In genomic region chr22:31757265-31757664, GRCh38 we compare ENCODE assay signal across 24 cellular contexts.
"Had no signal": no experiment of that assay in that cellular context is flagged by ENCODE, and none has a peak within 500 bp of the region (broad histone marks: within the 10 kb centered on the region; RNA-seq: fewer than 3 reads in every experiment).

No MANE protein-coding gene starts in this region.

- H3K9me3 ChIP-seq: heart right ventricle, left lung, ovary, psoas muscle, sigmoid colon, thoracic aorta, tibial nerve, upper lobe of left lung had no signal

- H3K27ac ChIP-seq: dorsolateral prefrontal cortex, foreskin keratinocyte, heart right ventricle, left lung, ovary, psoas muscle, sigmoid colon, thoracic aorta, tibial nerve, upper lobe of left lung had no signal

- H3K36me3 ChIP-seq: ovary had no signal

- DNase-seq: dorsolateral prefrontal cortex; effector CD4-positive, alpha-beta T cell; foreskin keratinocyte; glutamatergic neuron; heart right ventricle; hippocampal formation; left cardiac atrium; left lung; mesenchymal stem cell; naive thymus-derived CD8-positive, alpha-beta T cell; occipital lobe; ovary; posterior cingulate gyrus; psoas muscle; right cardiac atrium; sigmoid colon; stimulated activated CD4-positive, alpha-beta T cell treated with anti-CD3 and anti-CD28 coated beads, Interleukin-2, amount 100 ng/mL, for 24 hours; stimulated activated CD4-positive, alpha-beta T cell treated with anti-CD3 and anti-CD28 coated beads, Interleukin-4, amount 100 ng/mL, for 24 hours; stimulated activated naive CD8-positive, alpha-beta T cell treated with anti-CD3 and anti-CD28 coated beads, Interleukin-15, Interleukin-2, amounts not matched to agents 100 U/mL and 50 U/mL, for 24 hours; upper lobe of left lung had no signal

- H3K27me3 ChIP-seq: dorsolateral prefrontal cortex, foreskin keratinocyte, heart right ventricle, left lung, ovary, sigmoid colon, tibial nerve, upper lobe of left lung had no signal

- H3K4me3 ChIP-seq: dorsolateral prefrontal cortex, heart right ventricle, left lung, ovary, psoas muscle, sigmoid colon, thoracic aorta, tibial nerve, upper lobe of left lung had no signal

- ATAC-seq: esophagus mucosa; foreskin keratinocyte; heart right ventricle; left cardiac atrium; left lung; naive thymus-derived CD8-positive, alpha-beta T cell; psoas muscle; right cardiac atrium; stimulated activated effector memory CD8-positive, alpha-beta T cell treated with anti-CD3 and anti-CD28 coated beads, Interleukin-12 subunit alpha, Interleukin-12 subunit beta, amount 100 ng/mL, for 72 hours; stimulated activated naive CD8-positive, alpha-beta T cell treated with anti-CD3 and anti-CD28 coated beads, Interleukin-15, Interleukin-2, amounts not matched to agents 100 U/mL and 50 U/mL, for 24 hours had no signal
